Comparison of ENCODE assay signal across 27 cellular contexts in the genomic region with DNA sequence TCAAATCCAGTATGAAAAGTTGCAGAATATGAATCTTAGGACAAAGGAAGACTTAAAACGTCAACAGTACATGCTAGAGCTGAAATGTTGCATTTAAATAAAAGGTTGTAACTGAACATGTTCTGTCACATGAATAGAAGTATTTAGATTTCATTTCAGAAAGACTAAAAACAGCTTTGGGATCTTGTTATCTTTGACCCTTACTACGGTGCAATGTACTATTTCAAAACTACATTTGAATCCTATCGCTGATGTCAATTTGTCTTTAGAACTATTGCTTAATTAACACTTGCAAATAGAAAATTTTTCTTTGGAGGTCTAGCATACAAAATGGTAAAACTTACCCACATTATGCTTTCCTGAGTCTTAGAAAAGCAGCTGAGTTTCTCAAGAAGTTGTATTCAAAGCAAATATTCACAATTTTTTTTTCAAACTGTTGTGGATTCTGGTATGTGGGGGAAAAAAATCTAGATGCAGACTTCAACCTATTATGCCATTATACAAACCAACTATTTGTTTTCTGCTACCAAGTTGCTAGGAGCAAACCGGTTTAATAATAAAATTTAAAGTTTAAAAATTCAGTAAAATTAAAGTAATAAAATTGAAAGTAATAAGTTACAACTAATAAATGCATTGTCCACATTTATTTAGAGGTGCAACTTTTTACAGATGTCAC.
DNase-seq lines count a peak whose midpoint lies in the region; ATAC-seq and TF ChIP-seq lines count a peak whose summit lies in the region.
"Had no signal": no experiment of that assay in that cellular context is flagged by ENCODE, and none has a peak within 500 bp of the region (broad histone marks: within the 10 kb centered on the region; RNA-seq: fewer than 3 reads in every experiment).

No MANE protein-coding gene starts in this region.

- DNase-seq in brain microvascular endothelial cell (no peak), HCEC 1CT (no peak), superior temporal gyrus (ENCODE audit: extremely low spot score) (no peak), OCI-M2 (lab: John Stamatoyannopoulos, UW; ENCODE audit: unreplicated experiment) (no peak)
- DNase-seq: activated CD4-positive, alpha-beta T cell treated with anti-CD3 and anti-CD28 coated beads, Interleukin-2, amount 10 ng/mL, durations not matched to agents 7 days and 5 days; activated naive CD8-positive, alpha-beta T cell treated with anti-CD3 and anti-CD28 coated beads, Interleukin-2, amount 50 U/mL, for 24 hours; activated T-cell treated with anti-CD3 and anti-CD28 coated beads, Interleukin-2, amount 50 U/mL, for 4 hours; dorsolateral prefrontal cortex; esophagus squamous epithelium; kidney glomerular epithelial cell; NCI-H2107; NCI-H774; SIG-M5; sigmoid colon; stimulated activated CD4-positive, alpha-beta T cell treated with anti-CD3 and anti-CD28 coated beads, Interleukin-4, amount 100 ng/mL, for 24 hours; T-helper 9 cell; transverse colon had no signal

- no peak overlapping the region for H2AFZ ChIP-seq in ACC112 (ENCODE audit: low read length, unreplicated experiment)

- no peak for ATAC-seq in GM18498 (IDR thresholded peaks at IDR 0.05; ENCODE audit: unreplicated experiment)
- ATAC-seq: activated naive CD8-positive, alpha-beta T cell treated with anti-CD3 and anti-CD28 coated beads, Interleukin-2, amount 50 U/mL, for 24 hours; activated T-cell treated with anti-CD3 and anti-CD28 coated beads, Interleukin-2, amount 50 U/mL, for 4 hours; GM12878 had no signal

- H3K9ac ChIP-seq in HUES48 (ENCODE audit: low read depth, low read length): no peak overlapping the region
- H3K9ac ChIP-seq: BLaER1 had no signal

- no peak for TF ChIP-seq CTCF in brain microvascular endothelial cell (IDR thresholded peaks at IDR 0.05; ENCODE audit: low read depth, low read length, missing control alignments)
- TF ChIP-seq CTCF in nephron (IDR thresholded peaks at IDR 0.05; ENCODE audit: unreplicated experiment in 3 of 3): no peak

- H3K79me2 ChIP-seq in ACC112 (ENCODE audit: control insufficient read depth, insufficient read depth, low read length, unreplicated experiment): peaks cover 17% of the 10 kb centered on the region

- H3K4me1 ChIP-seq in ACC112 (ENCODE audit: control insufficient read depth, insufficient read depth, low read length, unreplicated experiment): peaks cover 33% of the 10 kb centered on the region
- H3K4me1 ChIP-seq in HUES48 (ENCODE audit: control insufficient read depth, insufficient read depth, low read length): peaks cover 66% of the 10 kb centered on the region
- H3K4me1 ChIP-seq: BLaER1, esophagus squamous epithelium had no signal

- H3K27ac ChIP-seq in ACC112 (ENCODE audit: low read depth, low read length) (peak overlapping the region; percentile 21; the same call in 1 of the 2 replicates), HUES48 (ENCODE audit: low read depth, low read length) (peak overlapping the region; percentile 11), brain microvascular endothelial cell (peak overlapping the region; percentile 26)
- H3K27ac ChIP-seq: BLaER1, dorsolateral prefrontal cortex, esophagus squamous epithelium, transverse colon had no signal

- H3K36me3 ChIP-seq in ACC112 (ENCODE audit: insufficient read depth, low read length) (peaks cover 16% of the 10 kb centered on the region; the same call in 1 of the 2 replicates), HUES48 (ENCODE audit: control insufficient read depth, insufficient read depth, low read length) (peaks cover 53% of the 10 kb centered on the region), brain microvascular endothelial cell (replicated peaks) (peaks cover 10% of the 10 kb centered on the region)

- in situ Hi-C loops in brain microvascular endothelial cell (cut with HindIII; ENCODE audit: low pct_ligation_motif_present, low sequenced_read_pairs): no loop called here

- no peaks in the 10 kb centered on the region for H3K27me3 Mint-ChIP-seq in nephron (ENCODE audit: low read depth)
- H3K27me3 Mint-ChIP-seq: activated CD4-positive, alpha-beta T cell treated with anti-CD3 and anti-CD28 coated beads, Interleukin-2, amount 10 ng/mL, durations not matched to agents 7 days and 5 days; activated naive CD8-positive, alpha-beta T cell treated with anti-CD3 and anti-CD28 coated beads, Interleukin-2, amount 50 U/mL, for 24 hours; IgD-negative memory B cell had no signal

- no peaks in the 10 kb centered on the region for H3K27me3 ChIP-seq in ACC112 (ENCODE audit: insufficient read depth, low read length)
- H3K27me3 ChIP-seq in HUES48 (ENCODE audit: control insufficient read depth, insufficient read depth, low read length): no peaks in the 10 kb centered on the region
- no peaks in the 10 kb centered on the region for H3K27me3 ChIP-seq in brain microvascular endothelial cell (replicated peaks)
- H3K27me3 ChIP-seq: BLaER1, dorsolateral prefrontal cortex, esophagus squamous epithelium, sigmoid colon, transverse colon had no signal

- H3K36me3 Mint-ChIP-seq in nephron (ENCODE audit: low read depth): peaks cover 17% of the 10 kb centered on the region
- H3K36me3 Mint-ChIP-seq: IgD-negative memory B cell had no signal

- H3K4me3 Mint-ChIP-seq in nephron: no peak overlapping the region
- H3K4me3 Mint-ChIP-seq: activated CD4-positive, alpha-beta T cell treated with anti-CD3 and anti-CD28 coated beads, Interleukin-2, amount 10 ng/mL, durations not matched to agents 7 days and 5 days; activated naive CD8-positive, alpha-beta T cell treated with anti-CD3 and anti-CD28 coated beads, Interleukin-2, amount 50 U/mL, for 24 hours; activated T-cell treated with anti-CD3 and anti-CD28 coated beads, Interleukin-2, amount 50 U/mL, for 4 hours; IgD-negative memory B cell; neural crest cell had no signal

- peaks cover 10% of the 10 kb centered on the region for H3K4me1 Mint-ChIP-seq in nephron
- H3K4me1 Mint-ChIP-seq: activated naive CD8-positive, alpha-beta T cell treated with anti-CD3 and anti-CD28 coated beads, Interleukin-2, amount 50 U/mL, for 24 hours; IgD-negative memory B cell; neural crest cell had no signal

- no peak overlapping the region for H3K4me3 ChIP-seq in ACC112 (ENCODE audit: low read depth, low read length)
- H3K4me3 ChIP-seq in HUES48 (ENCODE audit: low read depth, low read length): no peak overlapping the region
- H3K4me3 ChIP-seq in brain microvascular endothelial cell (ENCODE audit: low read depth, low read length): no peak overlapping the region
- H3K4me3 ChIP-seq: BLaER1, esophagus squamous epithelium, GM12878, HAP-1, lung, sigmoid colon, transverse colon had no signal

- H3K9me3 ChIP-seq in HUES48 (ENCODE audit: control insufficient read depth, insufficient read depth, low read length): no peaks in the 10 kb centered on the region
- H3K9me3 ChIP-seq: BLaER1, esophagus squamous epithelium, HAP-1, sigmoid colon, transverse colon had no signal

- peak overlapping the region; percentile 66 to 84 (median 67) for H3K27ac Mint-ChIP-seq in nephron
- H3K27ac Mint-ChIP-seq: activated CD4-positive, alpha-beta T cell treated with anti-CD3 and anti-CD28 coated beads, Interleukin-2, amount 10 ng/mL, durations not matched to agents 7 days and 5 days; activated naive CD8-positive, alpha-beta T cell treated with anti-CD3 and anti-CD28 coated beads, Interleukin-2, amount 50 U/mL, for 24 hours; IgD-negative memory B cell had no signal

- H3K9me3 Mint-ChIP-seq in nephron: no peaks in the 10 kb centered on the region
- H3K9me3 Mint-ChIP-seq: activated CD4-positive, alpha-beta T cell treated with anti-CD3 and anti-CD28 coated beads, Interleukin-2, amount 10 ng/mL, durations not matched to agents 7 days and 5 days; activated naive CD8-positive, alpha-beta T cell treated with anti-CD3 and anti-CD28 coated beads, Interleukin-2, amount 50 U/mL, for 24 hours; activated T-cell treated with anti-CD3 and anti-CD28 coated beads, Interleukin-2, amount 50 U/mL, for 4 hours; IgD-negative memory B cell; neural crest cell had no signal
